ENCODE assay signal across 23 cellular contexts in genomic region chr17:13640559-13640958, GRCh38. TPM values are rescaled to one million over a fixed set of nuclear protein-coding genes. Genes with fewer than 3 reads are reported as not detected.
"Had no signal": no experiment of that assay in that cellular context is flagged by ENCODE, and none has a peak within 500 bp of the region (broad histone marks: within the 10 kb centered on the region; RNA-seq: fewer than 3 reads in every experiment).

No MANE protein-coding gene starts in this region.

- H3K36me3 ChIP-seq: gastrocnemius medialis, left lung, right lobe of liver, stomach, thyroid gland, vagina had no signal

- H3K79me2 ChIP-seq: parathyroid adenoma had no signal

- H3K4me1 ChIP-seq: gastrocnemius medialis, left lung, parathyroid adenoma, right lobe of liver, stomach, thyroid gland, vagina had no signal

- H3K9me3 ChIP-seq: gastrocnemius medialis, left lung, mucosa of descending colon, right lobe of liver, stomach, thyroid gland, vagina had no signal

- H2AFZ ChIP-seq: parathyroid adenoma had no signal

- H3K27ac ChIP-seq: epithelial cell of prostate, gastrocnemius medialis, left lung, parathyroid adenoma, right lobe of liver, stomach, thyroid gland, vagina had no signal

- H3K27me3 ChIP-seq: gastrocnemius medialis, left lung, right lobe of liver, stomach, thyroid gland, vagina had no signal

- H3K4me3 ChIP-seq: gastrocnemius medialis, left lung, mucosa of descending colon, right lobe of liver, stomach, thyroid gland, vagina had no signal

- DNase-seq: effector CD8-positive, alpha-beta T cell; endodermal cell; gastrocnemius medialis; head of caudate nucleus; left cardiac atrium; left lung; mesenchymal stem cell; mucosa of descending colon; naive B cell; right lobe of liver; small intestine; stimulated activated CD4-positive, alpha-beta T cell treated with anti-CD3 and anti-CD28 coated beads, Interleukin-1b, Interleukin-23, amount 100 ng/mL, for 48 hours; stimulated activated CD4-positive, alpha-beta T cell treated with anti-CD3 and anti-CD28 coated beads, Interleukin-4, amount 100 ng/mL, for 1 hour; stimulated activated CD8-positive, alpha-beta memory T cell treated with anti-CD3 and anti-CD28 coated beads, Interleukin-4, amount 100 ng/mL, for 48 hours; stimulated activated naive CD4-positive, alpha-beta T cell; stomach; thyroid gland; trophoblast cell had no signal

- FAIRE-seq: islet of Langerhans, small intestine had no signal

- H3K9ac ChIP-seq: parathyroid adenoma had no signal

RNA-seq across cellular contexts. Expression of gene HS3ST3A1, which starts 38.8 kb away (rescaled TPM):
- total RNA-seq: ureter had no signal
